ENCODE assay signal across 21 cellular contexts in genomic region chr7:31935671-31936070, GRCh38.
"Had no signal": no experiment of that assay in that cellular context is flagged by ENCODE, and none has a peak within 500 bp of the region (broad histone marks: within the 10 kb centered on the region; RNA-seq: fewer than 3 reads in every experiment).

No MANE protein-coding gene starts in this region.

- H3K36me3 Mint-ChIP-seq: activated CD4-positive, alpha-beta memory T cell treated with anti-CD3 and anti-CD28 coated beads for 36 hours; activated naive CD4-positive, alpha-beta T cell treated with anti-CD3 and anti-CD28 coated beads, Interleukin-2, amount 50 U/mL, for 24 hours; naive thymus-derived CD4-positive, alpha-beta T cell had no signal

- ATAC-seq: activated naive CD8-positive, alpha-beta T cell treated with anti-CD3 and anti-CD28 coated beads, Interleukin-2, amount 50 U/mL, for 24 hours; naive thymus-derived CD4-positive, alpha-beta T cell; right lobe of liver; T-helper 17 cell had no signal

- H3K27ac ChIP-seq: right lobe of liver had no signal

- H3K4me1 Mint-ChIP-seq: activated CD4-positive, alpha-beta T cell treated with anti-CD3 and anti-CD28 coated beads, Interleukin-2, amount 10 ng/mL, durations not matched to agents 24 days and 14 days; activated naive CD4-positive, alpha-beta T cell treated with anti-CD3 and anti-CD28 coated beads, Interleukin-2, amount 50 U/mL, for 24 hours; activated naive CD8-positive, alpha-beta T cell treated with anti-CD3 and anti-CD28 coated beads, Interleukin-2, amount 50 U/mL, for 24 hours; naive thymus-derived CD4-positive, alpha-beta T cell; T-helper 17 cell had no signal

- H3K4me3 ChIP-seq: right lobe of liver, tibial nerve had no signal

- H3K9me3 ChIP-seq: right lobe of liver, tibial nerve had no signal

- H3K4me3 Mint-ChIP-seq: activated CD4-positive, alpha-beta memory T cell treated with anti-CD3 and anti-CD28 coated beads for 36 hours; activated CD4-positive, alpha-beta T cell treated with anti-CD3 and anti-CD28 coated beads, Interleukin-2, amount 10 ng/mL, durations not matched to agents 24 days and 14 days; activated naive CD4-positive, alpha-beta T cell treated with anti-CD3 and anti-CD28 coated beads, Interleukin-2, amount 50 U/mL, for 24 hours; activated naive CD8-positive, alpha-beta T cell treated with anti-CD3 and anti-CD28 coated beads, Interleukin-2, amount 50 U/mL, for 24 hours; activated T-cell treated with anti-CD3 and anti-CD28 coated beads, Interleukin-2, amount 50 U/mL, for 24 hours; dendritic cell treated with granulocyte-macrophage colony-stimulating factor and Interleukin-4, amounts not matched to agents 40 ng/mL and 50 ng/mL, for 4 days; naive thymus-derived CD4-positive, alpha-beta T cell; T-helper 17 cell had no signal

- H3K27me3 ChIP-seq: right lobe of liver, tibial nerve had no signal

- H3K27ac Mint-ChIP-seq: activated CD4-positive, alpha-beta memory T cell treated with anti-CD3 and anti-CD28 coated beads for 36 hours; activated CD4-positive, alpha-beta T cell treated with anti-CD3 and anti-CD28 coated beads, Interleukin-2, amount 10 ng/mL, durations not matched to agents 24 days and 14 days; activated naive CD4-positive, alpha-beta T cell treated with anti-CD3 and anti-CD28 coated beads, Interleukin-2, amount 50 U/mL, for 24 hours; activated naive CD8-positive, alpha-beta T cell treated with anti-CD3 and anti-CD28 coated beads, Interleukin-2, amount 50 U/mL, for 24 hours; activated T-cell treated with anti-CD3 and anti-CD28 coated beads, Interleukin-2, amount 50 U/mL, for 24 hours; activated T-helper 2 cell treated with anti-CD3 and anti-CD28 coated beads, Interferon-gamma antibody, Interleukin-2, Interleukin-4, amounts not matched to agents 10 μg/mL and 5 μg/mL and 100 μg/mL, durations not matched to agents 14 hours and 24 hours and 36 hours; dendritic cell treated with granulocyte-macrophage colony-stimulating factor and Interleukin-4, amounts not matched to agents 40 ng/mL and 50 ng/mL, for 4 days; naive thymus-derived CD4-positive, alpha-beta T cell; T-helper 17 cell had no signal

- H3K9me3 Mint-ChIP-seq: activated CD4-positive, alpha-beta T cell treated with anti-CD3 and anti-CD28 coated beads, Interleukin-2, amount 10 ng/mL, durations not matched to agents 24 days and 14 days; activated naive CD8-positive, alpha-beta T cell treated with anti-CD3 and anti-CD28 coated beads, Interleukin-2, amount 50 U/mL, for 24 hours; dendritic cell treated with granulocyte-macrophage colony-stimulating factor and Interleukin-4, amounts not matched to agents 40 ng/mL and 50 ng/mL, for 4 days had no signal

- DNase-seq: activated CD4-positive, alpha-beta memory T cell treated with anti-CD3 and anti-CD28 coated beads for 36 hours; activated CD4-positive, alpha-beta T cell treated with anti-CD3 and anti-CD28 coated beads, Interleukin-2, amount 10 ng/mL, durations not matched to agents 24 days and 14 days; activated CD4-positive, CD25-positive, alpha-beta regulatory T cell treated with anti-CD3 and anti-CD28 coated beads, Interleukin-2, amount 50 U/mL, for 72 hours; activated CD8-positive, alpha-beta memory T cell treated with anti-CD3 and anti-CD28 coated beads, Interleukin-2, amount 50 U/mL, for 48 hours; activated naive CD8-positive, alpha-beta T cell treated with anti-CD3 and anti-CD28 coated beads, Interleukin-2, amount 50 U/mL, for 24 hours; activated T-cell treated with anti-CD3 and anti-CD28 coated beads, Interleukin-2, amount 50 U/mL, for 24 hours; amygdala; central memory CD4-positive, alpha-beta T cell; glutamatergic neuron; islet precursor cell; midbrain; naive thymus-derived CD4-positive, alpha-beta T cell; right lobe of liver; stimulated activated CD4-positive, alpha-beta T cell treated with anti-CD3 and anti-CD28 coated beads, Interleukin-2, amount 100 ng/mL, for 48 hours; stimulated activated naive CD4-positive, alpha-beta T cell treated with Interleukin-2 at 50 U/mL for 16 hours; T-helper 17 cell had no signal

- H3K36me3 ChIP-seq: right lobe of liver, tibial nerve had no signal

- FAIRE-seq: frontal cortex had no signal

- H3K4me1 ChIP-seq: right lobe of liver had no signal

- H3K27me3 Mint-ChIP-seq: activated CD4-positive, alpha-beta memory T cell treated with anti-CD3 and anti-CD28 coated beads for 36 hours; activated CD4-positive, alpha-beta T cell treated with anti-CD3 and anti-CD28 coated beads, Interleukin-2, amount 10 ng/mL, durations not matched to agents 24 days and 14 days; activated naive CD4-positive, alpha-beta T cell treated with anti-CD3 and anti-CD28 coated beads, Interleukin-2, amount 50 U/mL, for 24 hours; activated naive CD8-positive, alpha-beta T cell treated with anti-CD3 and anti-CD28 coated beads, Interleukin-2, amount 50 U/mL, for 24 hours; activated T-cell treated with anti-CD3 and anti-CD28 coated beads, Interleukin-2, amount 50 U/mL, for 24 hours; dendritic cell treated with granulocyte-macrophage colony-stimulating factor and Interleukin-4, amounts not matched to agents 40 ng/mL and 50 ng/mL, for 4 days; naive thymus-derived CD4-positive, alpha-beta T cell; T-helper 17 cell had no signal
